In the genomic region with DNA sequence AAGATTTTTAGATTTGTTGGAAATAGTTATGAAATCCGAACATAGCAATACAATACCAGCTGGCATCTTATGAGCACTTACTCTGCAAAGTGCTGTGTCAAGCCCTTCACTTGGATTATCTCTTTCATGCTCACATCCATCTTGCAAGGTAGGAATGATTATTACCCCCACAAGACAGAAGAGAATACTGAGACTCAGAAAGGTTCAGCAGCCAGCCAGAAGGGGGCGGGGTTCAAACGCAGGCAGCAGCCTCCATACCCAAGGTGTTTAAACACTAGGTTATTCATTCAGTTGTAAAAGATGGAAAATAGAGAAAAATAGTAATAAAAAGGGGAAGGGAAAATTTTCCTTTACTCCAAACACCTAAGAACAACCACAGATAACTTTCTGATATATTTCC, we compare ENCODE assay signal across 10 cellular contexts.
DNase-seq lines count a peak whose midpoint lies in the region; ATAC-seq and TF ChIP-seq lines count a peak whose summit lies in the region.
"Had no signal": no experiment of that assay in that cellular context is flagged by ENCODE, and none has a peak within 500 bp of the region (broad histone marks: within the 10 kb centered on the region; RNA-seq: fewer than 3 reads in every experiment).

No MANE protein-coding gene starts in this region.

- peak; percentile 88 for ATAC-seq in GM21526 (IDR thresholded peaks at IDR 0.05; ENCODE audit: low FRiP score, unreplicated experiment)
- no peak for ATAC-seq in stimulated activated memory B cell treated with anti-CD40 and anti-IgM and Interleukin-4, amounts not matched to agents 10 μg/mL and 1 μg/mL and 100 μg/mL, for 72 hours
- ATAC-seq: upper lobe of right lung had no signal

- peaks cover 9% of the 10 kb centered on the region for H3K4me1 Mint-ChIP-seq in stimulated activated memory B cell treated with anti-CD40 and anti-IgM and Interleukin-4, amounts not matched to agents 10 μg/mL and 1 μg/mL and 100 μg/mL, for 72 hours

- H3K4me1 ChIP-seq in BE2C: peaks cover 10% of the 10 kb centered on the region; the same call in 1 of the 2 replicates

- no peaks in the 10 kb centered on the region for H3K36me3 Mint-ChIP-seq in stimulated activated memory B cell treated with anti-CD40 and anti-IgM and Interleukin-4, amounts not matched to agents 10 μg/mL and 1 μg/mL and 100 μg/mL, for 72 hours

- H3K9me3 ChIP-seq in BE2C: no peaks in the 10 kb centered on the region
- H3K9me3 ChIP-seq: upper lobe of right lung had no signal

- H3K4me3 Mint-ChIP-seq in stimulated activated memory B cell treated with anti-CD40 and anti-IgM and Interleukin-4, amounts not matched to agents 10 μg/mL and 1 μg/mL and 100 μg/mL, for 72 hours: no peak overlapping the region

- DNase-seq in Daoy (ENCODE audit: low read depth) (peak; percentile 61), NCI-H524 (lab: John Stamatoyannopoulos, UW) (peak; percentile 24 to 67), foreskin fibroblast (peak in 1 of 2 donors; percentile 41), BE2C (no peak), NCI-H2107 treated with DMSO at 0.1 percent for 48 hours (lab: John Stamatoyannopoulos, UW; ENCODE audit: unreplicated experiment) (no peak), HUDEP-2 (lab: John Stamatoyannopoulos, UW; ENCODE audit: unreplicated experiment in 76 of 76) (no peak)
- DNase-seq: upper lobe of right lung had no signal

- no peaks in the 10 kb centered on the region for H3K27me3 ChIP-seq in BE2C
- H3K27me3 ChIP-seq: upper lobe of right lung had no signal

- no peaks in the 10 kb centered on the region for H3K9me3 Mint-ChIP-seq in stimulated activated memory B cell treated with anti-CD40 and anti-IgM and Interleukin-4, amounts not matched to agents 10 μg/mL and 1 μg/mL and 100 μg/mL, for 72 hours

- peak; percentile 14 for TF ChIP-seq CTCF in foreskin fibroblast (IDR thresholded peaks at IDR 0.05; ENCODE audit: low read depth, low read length)
- TF ChIP-seq CTCF in BE2C (IDR thresholded peaks at IDR 0.05; ENCODE audit: low read depth, low read length): no peak

- no peaks in the 10 kb centered on the region for H3K36me3 ChIP-seq in BE2C
- H3K36me3 ChIP-seq: upper lobe of right lung had no signal

- no peaks in the 10 kb centered on the region for H3K27me3 Mint-ChIP-seq in stimulated activated memory B cell treated with anti-CD40 and anti-IgM and Interleukin-4, amounts not matched to agents 10 μg/mL and 1 μg/mL and 100 μg/mL, for 72 hours

- no peak overlapping the region for H3K4me3 ChIP-seq in foreskin fibroblast (ENCODE audit: low read depth in 1 of 2, low read length in 2 of 2)
- no peak overlapping the region for H3K4me3 ChIP-seq in BE2C (ENCODE audit: low read depth, low read length)
- H3K4me3 ChIP-seq: SK-N-MC, upper lobe of right lung had no signal

- H3K27ac Mint-ChIP-seq in stimulated activated memory B cell treated with anti-CD40 and anti-IgM and Interleukin-4, amounts not matched to agents 10 μg/mL and 1 μg/mL and 100 μg/mL, for 72 hours: no peak overlapping the region

Comparison
In these comparisons a context has a peak if more than half of its experiments do, and no peak if none do; other contexts are left out.
1. DNase-seq: peak in Daoy (single experiment) and NCI-H524 (2 of 2); none in BE2C (single experiment), NCI-H2107 treated with DMSO at 0.1 percent for 48 hours (single experiment) and HUDEP-2 (0 of 76).